ENCODE assay signal across 19 cellular contexts in genomic region chr2:1641498-1641897, GRCh38.
A peak's percentile ranks its signal among the peaks of the same experiment; 100 is the strongest.
DNase-seq lines count a peak whose midpoint lies in the region; ATAC-seq and TF ChIP-seq lines count a peak whose summit lies in the region.
"Had no signal": no experiment of that assay in that cellular context is flagged by ENCODE, and none has a peak within 500 bp of the region (broad histone marks: within the 10 kb centered on the region; RNA-seq: fewer than 3 reads in every experiment).

No MANE protein-coding gene starts in this region.

- dilution Hi-C loops in mammary epithelial cell (cut with HindIII; ENCODE audit: low sequenced_read_pairs), result no loop called here

- intact Hi-C loops in transverse colon (cut with DNase I; ENCODE audit: low total_unique reads), result no loop called here
- intact Hi-C loops in mammary epithelial cell (cut with micrococcal nuclease), result no loop called here

- H3K9me3 ChIP-seq in transverse colon, result no peaks in the 10 kb centered on the region
- H3K9me3 ChIP-seq in mammary epithelial cell (replicated peaks; ENCODE audit: insufficient read depth, low read length), result no peaks in the 10 kb centered on the region

- no peak for TF ChIP-seq POLR2A in transverse colon (IDR thresholded peaks at IDR 0.05)

- no peaks in the 10 kb centered on the region for H3K27me3 ChIP-seq in transverse colon
- no peaks in the 10 kb centered on the region for H3K27me3 ChIP-seq in mammary epithelial cell (ENCODE audit: insufficient read depth, low read length)

- no peak overlapping the region for H3K27ac Mint-ChIP-seq in stimulated activated naive CD8-positive, alpha-beta T cell treated with anti-CD3 and anti-CD28 coated beads, Interleukin-15, amount 100 ng/mL, for 72 hours
- H3K27ac Mint-ChIP-seq: CD4-positive, CD25-positive, alpha-beta regulatory T cell had no signal

- no peak overlapping the region for H3K9ac ChIP-seq in mammary epithelial cell (ENCODE audit: insufficient read depth, low read length)
- H3K9ac ChIP-seq: GM23248 had no signal

- H3K4me1 ChIP-seq in transverse colon (peaks cover 5 to 23% (median 10%) of the 10 kb centered on the region in 4 donors), mammary epithelial cell (ENCODE audit: insufficient read depth, low read length) (peaks cover 12% of the 10 kb centered on the region)

- H3K36me3 ChIP-seq in transverse colon (no peaks in the 10 kb centered on the region), mammary epithelial cell (ENCODE audit: insufficient read depth, low read length) (no peaks in the 10 kb centered on the region)

- H4K20me1 ChIP-seq in mammary epithelial cell (ENCODE audit: insufficient read depth, low read length), result no peaks in the 10 kb centered on the region

- H3K4me3 Mint-ChIP-seq in stimulated activated naive CD8-positive, alpha-beta T cell treated with anti-CD3 and anti-CD28 coated beads, Interleukin-15, amount 100 ng/mL, for 72 hours, result no peak overlapping the region
- H3K4me3 Mint-ChIP-seq: CD4-positive, CD25-positive, alpha-beta regulatory T cell had no signal

- DNase-seq in NCI-H510A (lab: John Stamatoyannopoulos, UW), result peak; percentile 16
- no peak for DNase-seq in NCI-H510A treated with DMSO at 0.1 percent for 48 hours (lab: John Stamatoyannopoulos, UW)
- peak; percentile 26 for DNase-seq in fibroblast of pulmonary artery (ENCODE audit: low read depth)
- peak; percentile 24 for DNase-seq in midbrain (lab: John Stamatoyannopoulos, UW)
- no peak for DNase-seq in transverse colon
- no peak for DNase-seq in mammary epithelial cell
- no peak for DNase-seq in stimulated activated naive CD8-positive, alpha-beta T cell treated with anti-CD3 and anti-CD28 coated beads, Interleukin-15, amount 100 ng/mL, for 72 hours
- DNase-seq: activated CD8-positive, alpha-beta memory T cell treated with anti-CD3 and anti-CD28 coated beads for 24 hours; activated gamma-delta T cell; CD4-positive, CD25-positive, alpha-beta regulatory T cell; GM23248; hippocampal formation; mesenchymal stem cell; NCI-H187; stimulated activated naive CD4-positive, alpha-beta T cell treated with Interleukin-2 at 50 U/mL for 16 hours; T-helper 9 cell had no signal

- no TSS peak for BruUV-seq in mammary epithelial cell (replicated peaks; lab: Mats Ljungman, UMichigan)

- H3K4me1 Mint-ChIP-seq in stimulated activated naive CD8-positive, alpha-beta T cell treated with anti-CD3 and anti-CD28 coated beads, Interleukin-15, amount 100 ng/mL, for 72 hours, result no peaks in the 10 kb centered on the region
- H3K4me1 Mint-ChIP-seq: CD4-positive, CD25-positive, alpha-beta regulatory T cell had no signal

- 24 to 51% methylated on average over 3 of the region's 3 CpGs for WGBS in transverse colon (ENCODE audit: low coverage in 1 of 2), 2 donors
- WGBS in mammary epithelial cell (ENCODE audit: low coverage, missing lambda C conversion rate), result 56% methylated on average over 3 of the region's 3 CpGs

- TF ChIP-seq EP300 in transverse colon (IDR thresholded peaks at IDR 0.05; ENCODE audit: low read depth), result no peak

- H3K79me2 ChIP-seq in mammary epithelial cell (ENCODE audit: insufficient read depth, low read length), result no peaks in the 10 kb centered on the region

- ATAC-seq in GM19351 (IDR thresholded peaks at IDR 0.05; ENCODE audit: unreplicated experiment), result no peak
- ATAC-seq in stimulated activated naive CD8-positive, alpha-beta T cell treated with anti-CD3 and anti-CD28 coated beads, Interleukin-15, amount 100 ng/mL, for 72 hours, result no peak

- no peak overlapping the region for H2AFZ ChIP-seq in mammary epithelial cell (ENCODE audit: low read depth, low read length)
- H2AFZ ChIP-seq: GM23248 had no signal

- H3K27ac ChIP-seq in transverse colon (peak overlapping the region; percentile 29 to 70 (median 47)), mammary epithelial cell (ENCODE audit: insufficient read depth, low read depth, low read length) (no peak overlapping the region)
- H3K27ac ChIP-seq: 22Rv1, epithelial cell of prostate, GM23248 had no signal

- no peak overlapping the region for H3K4me2 ChIP-seq in mammary epithelial cell (ENCODE audit: insufficient read depth, low read depth, low read length)

- TF ChIP-seq CTCF in fibroblast of pulmonary artery (IDR thresholded peaks at IDR 0.05; ENCODE audit: low read length, missing control alignments), result no peak
- no peak for TF ChIP-seq CTCF in transverse colon (IDR thresholded peaks at IDR 0.05)
- TF ChIP-seq CTCF in mammary epithelial cell (conservative IDR thresholded peaks at IDR 0.05 in 1 of 2, IDR thresholded peaks at IDR 0.05 in 1 of 2; ENCODE audit: extremely low read depth in 1 of 2, insufficient read depth in 1 of 2, low read depth in 1 of 2, low read length in 2 of 2), result no peak

- CTCF ChIA-PET in mammary epithelial cell (lab: Charles Lee; ENCODE audit: low non-redundant PET), result interaction anchor here (0.6 kb wide), 1 partner anchor 95 kb away, joined by 3 read pairs; no protein-coding TSS in a partner anchor

- H3K27me3 Mint-ChIP-seq in stimulated activated naive CD8-positive, alpha-beta T cell treated with anti-CD3 and anti-CD28 coated beads, Interleukin-15, amount 100 ng/mL, for 72 hours, result peaks cover 9% of the 10 kb centered on the region
- H3K27me3 Mint-ChIP-seq: CD4-positive, CD25-positive, alpha-beta regulatory T cell had no signal

- H3K9me3 Mint-ChIP-seq in stimulated activated naive CD8-positive, alpha-beta T cell treated with anti-CD3 and anti-CD28 coated beads, Interleukin-15, amount 100 ng/mL, for 72 hours, result no peaks in the 10 kb centered on the region

- H3K4me3 ChIP-seq in fibroblast of pulmonary artery (replicated peaks; ENCODE audit: low read depth, low read length) (no peak overlapping the region), transverse colon (no peak overlapping the region), mammary epithelial cell (replicated peaks in 1 of 3; ENCODE audit: insufficient read depth in 1 of 3, low read depth in 2 of 3, low read length in 3 of 3) (no peak overlapping the region)
- H3K4me3 ChIP-seq: GM23248 had no signal

- in situ Hi-C loops in transverse colon (cut with MboI; ENCODE audit: low pct_ligation_motif_present in 1 of 4, low pct_unique_long_range_greater_than_20kb in 1 of 4, low sequenced_read_pairs in 3 of 4), result no loop called here
- in situ Hi-C loops in mammary epithelial cell (cut with MboI; ENCODE audit: low sequenced_read_pairs in 2 of 2), result no loop called here

Comparison
In these comparisons a context has a peak if more than half of its experiments do, and no peak if none do; other contexts are left out.
1. DNase-seq: peak in NCI-H510A (single experiment), fibroblast of pulmonary artery (single experiment) and midbrain (single experiment); none in NCI-H510A treated with DMSO at 0.1 percent for 48 hours (single experiment), transverse colon (single experiment), mammary epithelial cell (single experiment) and stimulated activated naive CD8-positive, alpha-beta T cell treated with anti-CD3 and anti-CD28 coated beads, Interleukin-15, amount 100 ng/mL, for 72 hours (0 of 2).